Comparison of ENCODE assay signal across 15 cellular contexts in the genomic region with DNA sequence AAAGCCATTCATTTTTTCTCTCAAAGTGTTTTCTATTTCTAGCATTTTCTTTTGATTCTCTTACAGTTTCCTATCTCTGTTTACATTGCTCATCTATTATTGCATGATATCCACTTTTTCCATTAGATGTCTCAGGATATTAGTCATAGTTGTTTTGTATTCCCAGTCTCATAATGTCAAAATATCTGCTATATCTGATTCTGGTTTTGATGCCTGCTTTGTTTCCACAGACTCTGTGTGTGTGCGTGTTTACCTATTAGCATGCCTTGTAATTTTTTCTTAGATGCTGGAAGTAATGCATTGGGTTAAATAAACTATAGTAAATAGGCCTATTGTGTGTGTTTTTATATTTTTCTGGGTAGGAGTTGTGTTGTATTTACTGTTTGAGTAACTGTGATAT.
"Had no signal": no experiment of that assay in that cellular context is flagged by ENCODE, and none has a peak within 500 bp of the region (broad histone marks: within the 10 kb centered on the region; RNA-seq: fewer than 3 reads in every experiment).

No MANE protein-coding gene starts in this region.

- H3K27ac ChIP-seq: colonic mucosa, hepatocyte, neutrophil, spleen, transverse colon had no signal

- H3K4me1 ChIP-seq: colonic mucosa, spleen, transverse colon had no signal

- H3K36me3 ChIP-seq: colonic mucosa, neutrophil, spleen, transverse colon had no signal

- H3K27me3 ChIP-seq: colonic mucosa, hepatocyte, neutrophil, spleen, transverse colon had no signal

- H3K4me3 ChIP-seq: colonic mucosa, hepatocyte, mucosa of descending colon, spleen, transverse colon had no signal

- H3K9me3 ChIP-seq: colonic mucosa, neutrophil, transverse colon had no signal

- DNase-seq: cerebellar nuclear complex; colonic mucosa; dermis blood vessel endothelial cell; foreskin melanocyte; head of caudate nucleus; left colon; mucosa of descending colon; naive thymus-derived CD8-positive, alpha-beta T cell; spleen; stimulated activated CD4-positive, alpha-beta T cell treated with anti-CD3 and anti-CD28 coated beads, Interleukin-15, amount 100 ng/mL, for 24 hours; stimulated activated CD4-positive, alpha-beta T cell treated with anti-CD3 and anti-CD28 coated beads, Interleukin-1b, Interleukin-23, amount 100 ng/mL, for 48 hours; stimulated activated CD4-positive, alpha-beta T cell treated with anti-CD3 and anti-CD28 coated beads, Interleukin-4, amount 100 ng/mL, for 24 hours; transverse colon had no signal
